In genomic region chr14:83706555-83706954, GRCh38 we compare ENCODE assay signal across 16 cellular contexts.
DNase-seq lines count a peak whose midpoint lies in the region; ATAC-seq and TF ChIP-seq lines count a peak whose summit lies in the region.
"Had no signal": no experiment of that assay in that cellular context is flagged by ENCODE, and none has a peak within 500 bp of the region (broad histone marks: within the 10 kb centered on the region; RNA-seq: fewer than 3 reads in every experiment).

No MANE protein-coding gene starts in this region.

- peaks cover 14% of the 10 kb centered on the region for H3K4me1 Mint-ChIP-seq in glutamatergic neuron (ENCODE audit: low read depth, unreplicated experiment)
- H3K4me1 Mint-ChIP-seq in activated CD8-positive, alpha-beta T cell treated with anti-CD3 and anti-CD28 coated beads for 36 hours (ENCODE audit: low read depth), result no peaks in the 10 kb centered on the region

- no peak for TF ChIP-seq CTCF in glutamatergic neuron (IDR thresholded peaks at IDR 0.05; ENCODE audit: partially characterized antibody, unreplicated experiment)
- TF ChIP-seq CTCF in activated CD8-positive, alpha-beta T cell treated with anti-CD3 and anti-CD28 coated beads for 36 hours (IDR thresholded peaks at IDR 0.05), result no peak

- CTCF ChIA-PET in activated CD8-positive, alpha-beta T cell treated with anti-CD3 and anti-CD28 coated beads for 36 hours (lab: Charles Lee), result no interaction called here

- ATAC-seq in activated CD8-positive, alpha-beta T cell treated with anti-CD3 and anti-CD28 coated beads for 36 hours, result no peak

- H3K4me3 Mint-ChIP-seq in glutamatergic neuron (ENCODE audit: unreplicated experiment), result no peak overlapping the region
- H3K4me3 Mint-ChIP-seq in activated CD8-positive, alpha-beta T cell treated with anti-CD3 and anti-CD28 coated beads for 36 hours, result no peak overlapping the region
- H3K4me3 Mint-ChIP-seq: activated T-cell treated with anti-CD3 and anti-CD28 coated beads, Interleukin-2, amount 50 U/mL, for 24 hours; dendritic cell treated with granulocyte-macrophage colony-stimulating factor and Interleukin-4, amounts not matched to agents 40 ng/mL and 50 ng/mL, for 4 days; neural crest cell had no signal

- peaks cover 4% of the 10 kb centered on the region for H3K27me3 Mint-ChIP-seq in glutamatergic neuron (ENCODE audit: unreplicated experiment)
- H3K27me3 Mint-ChIP-seq in activated CD8-positive, alpha-beta T cell treated with anti-CD3 and anti-CD28 coated beads for 36 hours, result no peaks in the 10 kb centered on the region
- H3K27me3 Mint-ChIP-seq: activated T-cell treated with anti-CD3 and anti-CD28 coated beads, Interleukin-2, amount 50 U/mL, for 24 hours; dendritic cell treated with granulocyte-macrophage colony-stimulating factor and Interleukin-4, amounts not matched to agents 40 ng/mL and 50 ng/mL, for 4 days had no signal

- peak in 2 of 3 experiments; percentile 19 to 67 for DNase-seq in NCI-H1417 (lab: John Stamatoyannopoulos, UW)
- DNase-seq in NCI-H1417 treated with DMSO at 0.1 percent for 48 hours (lab: John Stamatoyannopoulos, UW), result no peak
- DNase-seq in NCI-H748 (lab: John Stamatoyannopoulos, UW; ENCODE audit: unreplicated experiment), result peak; percentile 81
- DNase-seq in glutamatergic neuron, result peak; percentile 27
- peak; percentile 12 for DNase-seq in smooth muscle cell of the brain vasculature (ENCODE audit: low read depth, low spot score)
- DNase-seq in SKM-1 treated with dmso at 0.1 percent for 144 hours (lab: John Stamatoyannopoulos, UW; ENCODE audit: unreplicated experiment), result no peak
- DNase-seq in activated CD8-positive, alpha-beta T cell treated with anti-CD3 and anti-CD28 coated beads for 36 hours, result no peak
- DNase-seq in activated CD8-positive, alpha-beta memory T cell treated with anti-CD3 and anti-CD28 coated beads for 24 hours, result no peak
- DNase-seq: 8988T; activated CD4-positive, alpha-beta T cell treated with anti-CD3 and anti-CD28 coated beads for 1 hour; activated T-cell treated with anti-CD3 and anti-CD28 coated beads, Interleukin-2, amount 50 U/mL, for 24 hours; amniotic stem cell; foreskin melanocyte; thyroid gland had no signal

- H3K9me3 Mint-ChIP-seq in glutamatergic neuron (ENCODE audit: unreplicated experiment), result peaks cover 6% of the 10 kb centered on the region
- H3K9me3 Mint-ChIP-seq in activated CD8-positive, alpha-beta T cell treated with anti-CD3 and anti-CD28 coated beads for 36 hours, result peaks cover 5% of the 10 kb centered on the region
- H3K9me3 Mint-ChIP-seq: dendritic cell treated with granulocyte-macrophage colony-stimulating factor and Interleukin-4, amounts not matched to agents 40 ng/mL and 50 ng/mL, for 4 days had no signal

- POLR2A ChIA-PET in activated CD8-positive, alpha-beta T cell treated with anti-CD3 and anti-CD28 coated beads for 36 hours (lab: Charles Lee), result no interaction called here

- H3K27ac Mint-ChIP-seq in glutamatergic neuron (ENCODE audit: unreplicated experiment), result peak overlapping the region; percentile 84
- H3K27ac Mint-ChIP-seq in activated CD8-positive, alpha-beta T cell treated with anti-CD3 and anti-CD28 coated beads for 36 hours, result no peak overlapping the region
- H3K27ac Mint-ChIP-seq: activated T-cell treated with anti-CD3 and anti-CD28 coated beads, Interleukin-2, amount 50 U/mL, for 24 hours; dendritic cell treated with granulocyte-macrophage colony-stimulating factor and Interleukin-4, amounts not matched to agents 40 ng/mL and 50 ng/mL, for 4 days had no signal

- intact Hi-C loops in activated CD8-positive, alpha-beta T cell treated with anti-CD3 and anti-CD28 coated beads for 36 hours (cut with micrococcal nuclease), result no loop called here

- no peaks in the 10 kb centered on the region for H3K36me3 Mint-ChIP-seq in glutamatergic neuron (ENCODE audit: unreplicated experiment)
- H3K36me3 Mint-ChIP-seq in activated CD8-positive, alpha-beta T cell treated with anti-CD3 and anti-CD28 coated beads for 36 hours (ENCODE audit: low read depth), result no peaks in the 10 kb centered on the region

Comparison
In these comparisons a context has a peak if more than half of its experiments do, and no peak if none do; other contexts are left out.
1. DNase-seq: peak in NCI-H1417 (2 of 3), NCI-H748 (single experiment), glutamatergic neuron (single experiment) and smooth muscle cell of the brain vasculature (single experiment); none in NCI-H1417 treated with DMSO at 0.1 percent for 48 hours (single experiment), SKM-1 treated with dmso at 0.1 percent for 144 hours (single experiment), activated CD8-positive, alpha-beta T cell treated with anti-CD3 and anti-CD28 coated beads for 36 hours (single experiment) and activated CD8-positive, alpha-beta memory T cell treated with anti-CD3 and anti-CD28 coated beads for 24 hours (single experiment).